In the genomic region with DNA sequence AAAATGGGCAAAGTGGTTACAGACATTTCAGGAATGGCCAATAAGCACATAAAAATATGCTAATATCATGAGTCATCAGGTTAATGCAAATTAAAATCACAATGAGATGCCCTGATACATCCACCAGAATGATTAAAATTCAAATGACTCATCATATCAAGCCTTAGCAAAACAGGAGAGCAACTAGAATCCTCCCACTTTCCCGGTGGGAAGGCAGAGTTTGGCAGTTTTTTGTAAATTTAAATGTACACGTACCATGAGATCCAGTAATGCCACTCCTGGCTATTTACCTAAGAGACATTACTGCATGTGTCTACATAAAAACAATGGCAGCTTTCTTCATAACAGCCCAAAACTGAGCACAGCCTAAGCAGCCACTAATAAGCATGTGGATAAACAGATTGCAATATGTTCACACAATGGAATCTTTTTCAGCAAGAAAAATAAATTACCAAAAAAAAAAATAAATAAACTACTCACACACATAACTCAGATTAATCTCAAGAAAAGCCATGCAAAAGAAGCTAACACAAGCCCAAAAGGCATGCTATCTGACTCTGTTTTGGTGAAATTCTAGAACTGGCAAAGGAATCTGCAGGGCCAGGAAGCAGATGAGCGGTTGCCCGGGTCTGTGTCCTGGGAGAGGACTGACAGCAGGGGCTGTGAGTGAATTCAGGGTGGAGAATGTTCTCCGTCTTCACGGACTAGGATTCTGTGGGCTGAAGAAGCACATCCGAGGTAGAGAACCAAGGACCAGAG, we compare ENCODE assay signal across 10 cellular contexts. TPM values are rescaled to one million over a fixed set of nuclear protein-coding genes. Genes with fewer than 3 reads are reported as not detected.
DNase-seq lines count a peak whose midpoint lies in the region; ATAC-seq lines count a peak whose summit lies in the region.
"Had no signal": no experiment of that assay in that cellular context is flagged by ENCODE, and none has a peak within 500 bp of the region (broad histone marks: within the 10 kb centered on the region; RNA-seq: fewer than 3 reads in every experiment).

No MANE protein-coding gene starts in this region.

- peaks cover 5 to 9% of the 10 kb centered on the region in 2 donors for H3K9me3 Mint-ChIP-seq in activated naive CD4-positive, alpha-beta T cell treated with anti-CD3 and anti-CD28 coated beads, Interleukin-2, amount 50 U/mL, for 72 hours

- H3K27ac Mint-ChIP-seq in activated naive CD4-positive, alpha-beta T cell treated with anti-CD3 and anti-CD28 coated beads, Interleukin-2, amount 50 U/mL, for 72 hours, result no peak overlapping the region
- H3K27ac Mint-ChIP-seq: CD4-positive, alpha-beta T cell had no signal

- DNase-seq in A172 (ENCODE audit: low spot score), result peak; percentile 94
- peak; percentile 95 for DNase-seq in HS-5 (ENCODE audit: low read depth)
- peak; percentile 72 for DNase-seq in amniotic epithelial cell (ENCODE audit: low read depth)
- DNase-seq in iPS-NIHi7 (ENCODE audit: extremely low spot score), result peak; percentile 48
- DNase-seq in stimulated activated CD4-positive, alpha-beta T cell treated with anti-CD3 and anti-CD28 coated beads, Interleukin-2, amount 100 ng/mL, for 48 hours, result no peak
- DNase-seq in inferior parietal cortex (ENCODE audit: extremely low spot score), result no peak
- DNase-seq in activated naive CD4-positive, alpha-beta T cell treated with anti-CD3 and anti-CD28 coated beads, Interleukin-2, amount 50 U/mL, for 72 hours (ENCODE audit: low spot score in 2 of 2), result no peak
- DNase-seq: activated T-cell treated with anti-CD3 and anti-CD28 coated beads, Interleukin-2, amount 50 U/mL, for 48 hours; CD4-positive, alpha-beta T cell had no signal

- no peak for ATAC-seq in GM19467 (IDR thresholded peaks at IDR 0.05; ENCODE audit: unreplicated experiment)
- no peak for ATAC-seq in activated naive CD4-positive, alpha-beta T cell treated with anti-CD3 and anti-CD28 coated beads, Interleukin-2, amount 50 U/mL, for 72 hours

- peaks cover 6 to 13% of the 10 kb centered on the region in 2 donors for H3K36me3 Mint-ChIP-seq in activated naive CD4-positive, alpha-beta T cell treated with anti-CD3 and anti-CD28 coated beads, Interleukin-2, amount 50 U/mL, for 72 hours

RNA-seq across cellular contexts. Expression of a gene that starts 48.8 kb away (rescaled TPM):
- total RNA-seq in A172 (2014; rRNA removed; shearing (Covaris generic)), result 29.9 and 32.9 TPM in 2 replicates
- total RNA-seq in activated naive CD4-positive, alpha-beta T cell treated with anti-CD3 and anti-CD28 coated beads, Interleukin-2, amount 50 U/mL, for 72 hours, result 10 to 100 TPM; 10.2 to 41.9 TPM

Comparison
In these comparisons a context has a peak if more than half of its experiments do, and no peak if none do; other contexts are left out.
1. DNase-seq: peak in A172 (single experiment), HS-5 (single experiment), amniotic epithelial cell (single experiment) and iPS-NIHi7 (single experiment); none in stimulated activated CD4-positive, alpha-beta T cell treated with anti-CD3 and anti-CD28 coated beads, Interleukin-2, amount 100 ng/mL, for 48 hours (0 of 2), inferior parietal cortex (single experiment) and activated naive CD4-positive, alpha-beta T cell treated with anti-CD3 and anti-CD28 coated beads, Interleukin-2, amount 50 U/mL, for 72 hours (0 of 2).